In the genomic region with DNA sequence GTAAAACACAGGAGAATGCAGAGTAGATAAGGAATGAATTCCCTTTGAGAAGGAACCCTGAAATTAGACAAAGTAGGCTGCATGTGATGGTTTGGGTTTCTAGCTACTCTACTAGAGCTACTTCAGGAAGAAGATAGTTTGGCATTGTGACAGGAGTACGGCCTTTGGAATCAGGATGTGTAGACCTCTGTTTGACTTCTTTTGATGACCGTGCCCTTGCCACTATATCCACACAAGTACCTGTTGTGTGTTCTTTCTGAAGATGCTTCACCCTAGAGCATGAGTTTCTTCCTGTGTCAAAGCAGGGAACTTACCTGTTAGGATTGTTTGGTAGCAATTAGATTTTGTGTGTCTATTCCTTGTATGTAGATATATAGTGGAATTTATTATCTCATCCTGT, we compare ENCODE assay signal across 2 cellular contexts.
TF ChIP-seq lines count a peak whose summit lies in the region.

No MANE protein-coding gene starts in this region.

TF ChIP-seq in K562, 482 proteins besides CTCF, POLR2A, EP300 and RAD21:
- TF ChIP-seq NFIC (IDR thresholded peaks at IDR 0.05) (peak; percentile 5; the same call in 1 of the 2 replicates), POLR2B (IDR thresholded peaks at IDR 0.05; ENCODE audit: low read depth, partially characterized antibody) (no peak), ZNF431 (CRISPR knock-in tag; IDR thresholded peaks at IDR 0.05) (no peak), ZNF354B (CRISPR knock-in tag; IDR thresholded peaks at IDR 0.05) (no peak), ZNF830 (CRISPR knock-in tag; IDR thresholded peaks at IDR 0.05) (no peak), TARDBP (IDR thresholded peaks at IDR 0.05) (no peak), SIX5 (IDR thresholded peaks at IDR 0.05; ENCODE audit: borderline replicate concordance in 1 of 2, insufficient read depth in 1 of 2, low read depth in 1 of 2, low read length in 2 of 2) (no peak), ZNF311 (CRISPR knock-in tag; IDR thresholded peaks at IDR 0.05) (no peak)
- TF ChIP-seq, protein P1, sequence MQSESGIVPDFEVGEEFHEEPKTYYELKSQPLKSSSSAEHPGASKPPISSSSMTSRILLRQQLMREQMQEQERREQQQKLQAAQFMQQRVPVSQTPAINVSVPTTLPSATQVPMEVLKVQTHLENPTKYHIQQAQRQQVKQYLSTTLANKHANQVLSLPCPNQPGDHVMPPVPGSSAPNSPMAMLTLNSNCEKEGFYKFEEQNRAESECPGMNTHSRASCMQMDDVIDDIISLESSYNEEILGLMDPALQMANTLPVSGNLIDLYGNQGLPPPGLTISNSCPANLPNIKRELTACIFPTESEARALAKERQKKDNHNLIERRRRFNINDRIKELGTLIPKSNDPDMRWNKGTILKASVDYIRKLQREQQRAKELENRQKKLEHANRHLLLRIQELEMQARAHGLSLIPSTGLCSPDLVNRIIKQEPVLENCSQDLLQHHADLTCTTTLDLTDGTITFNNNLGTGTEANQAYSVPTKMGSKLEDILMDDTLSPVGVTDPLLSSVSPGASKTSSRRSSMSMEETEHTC (IDR thresholded peaks at IDR 0.05): no peak
TF ChIP-seq in K562: peak in this region for 1.

TF ChIP-seq in HepG2, 621 proteins besides CTCF, POLR2A, EP300 and RAD21 (continues in another document):
- peak; percentile 67 for TF ChIP-seq GATAD2A (CRISPR knock-in tag; IDR thresholded peaks at IDR 0.05)
- TF ChIP-seq ELF3 (CRISPR knock-in tag; IDR thresholded peaks at IDR 0.05): peak; percentile 81
- peak; percentile 58 for TF ChIP-seq ZMYM4 (CRISPR knock-in tag; IDR thresholded peaks at IDR 0.05)
- TF ChIP-seq FOXA3 (CRISPR knock-in tag; IDR thresholded peaks at IDR 0.05): peak; percentile 61
- no peak for TF ChIP-seq REPIN1 (CRISPR knock-in tag; IDR thresholded peaks at IDR 0.05; ENCODE audit: borderline replicate concordance, low read depth)
- TF ChIP-seq SIN3B (IDR thresholded peaks at IDR 0.05; ENCODE audit: low read length): no peak
- TF ChIP-seq ZNF644 (CRISPR knock-in tag; IDR thresholded peaks at IDR 0.05; ENCODE audit: low read depth): peak; percentile 65; the same call in 1 of the 2 replicates
- TF ChIP-seq TCF7 (IDR thresholded peaks at IDR 0.05; ENCODE audit: low read depth): peak; percentile 68
- TF ChIP-seq CEBPG (CRISPR knock-in tag; IDR thresholded peaks at IDR 0.05): peak; percentile 35; the same call in 1 of the 2 replicates
- TF ChIP-seq CREM (IDR thresholded peaks at IDR 0.05): peak; percentile 39; the same call in 1 of the 2 replicates
- TF ChIP-seq CREM (CRISPR knock-in tag; IDR thresholded peaks at IDR 0.05): no peak
- peak; percentile 89; the same call in 1 of the 2 replicates for TF ChIP-seq ZNF614 (CRISPR knock-in tag; IDR thresholded peaks at IDR 0.05; ENCODE audit: borderline replicate concordance)
- no peak for TF ChIP-seq SNAPC2 (CRISPR knock-in tag; IDR thresholded peaks at IDR 0.05)
- no peak for TF ChIP-seq GPN1 (CRISPR knock-in tag; IDR thresholded peaks at IDR 0.05; ENCODE audit: borderline replicate concordance)
- TF ChIP-seq NR2F6 (IDR thresholded peaks at IDR 0.05): peak; percentile 55; the same call in 1 of the 2 replicates
- TF ChIP-seq NR2F6 (CRISPR knock-in tag; IDR thresholded peaks at IDR 0.05): 0 out of 2 replicates have a peak, but pooled peaks have one; percentile 47
- peak; percentile 25; the same call in 1 of the 2 replicates for TF ChIP-seq MED1 (CRISPR knock-in tag; IDR thresholded peaks at IDR 0.05)
- no peak for TF ChIP-seq SMC3 (IDR thresholded peaks at IDR 0.05; ENCODE audit: low read length)
- TF ChIP-seq IRF2 (CRISPR knock-in tag; IDR thresholded peaks at IDR 0.05): 0 out of 2 replicates have a peak, but pooled peaks have one; percentile 20
- TF ChIP-seq HDAC1 (CRISPR knock-in tag; IDR thresholded peaks at IDR 0.05): peak; percentile 29; the same call in 1 of the 2 replicates
- TF ChIP-seq ZNF780A (CRISPR knock-in tag; IDR thresholded peaks at IDR 0.05): no peak
- TF ChIP-seq SOX13 (IDR thresholded peaks at IDR 0.05): no peak
- TF ChIP-seq SOX13 (CRISPR knock-in tag; conservative IDR thresholded peaks at IDR 0.05 in 1 of 2, IDR thresholded peaks at IDR 0.05 in 1 of 2): peak in 1 of 2 experiments; percentile 68; a peak in 2 of 4 replicates
- TF ChIP-seq HMG20A (CRISPR knock-in tag; IDR thresholded peaks at IDR 0.05; ENCODE audit: borderline replicate concordance): peak; percentile 42; the same call in 1 of the 2 replicates
- TF ChIP-seq, protein P2, sequence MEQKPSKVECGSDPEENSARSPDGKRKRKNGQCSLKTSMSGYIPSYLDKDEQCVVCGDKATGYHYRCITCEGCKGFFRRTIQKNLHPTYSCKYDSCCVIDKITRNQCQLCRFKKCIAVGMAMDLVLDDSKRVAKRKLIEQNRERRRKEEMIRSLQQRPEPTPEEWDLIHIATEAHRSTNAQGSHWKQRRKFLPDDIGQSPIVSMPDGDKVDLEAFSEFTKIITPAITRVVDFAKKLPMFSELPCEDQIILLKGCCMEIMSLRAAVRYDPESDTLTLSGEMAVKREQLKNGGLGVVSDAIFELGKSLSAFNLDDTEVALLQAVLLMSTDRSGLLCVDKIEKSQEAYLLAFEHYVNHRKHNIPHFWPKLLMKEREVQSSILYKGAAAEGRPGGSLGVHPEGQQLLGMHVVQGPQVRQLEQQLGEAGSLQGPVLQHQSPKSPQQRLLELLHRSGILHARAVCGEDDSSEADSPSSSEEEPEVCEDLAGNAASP (CRISPR knock-in tag; IDR thresholded peaks at IDR 0.05; ENCODE audit: borderline replicate concordance): 0 out of 2 replicates have a peak, but pooled peaks have one; percentile 34
- peak; percentile 23; the same call in 1 of the 2 replicates for TF ChIP-seq DRAP1 (CRISPR knock-in tag; IDR thresholded peaks at IDR 0.05)
- peak; percentile 97 for TF ChIP-seq ZSCAN20 (CRISPR knock-in tag; IDR thresholded peaks at IDR 0.05; ENCODE audit: borderline replicate concordance)
- 0 out of 2 replicates have a peak, but pooled peaks have one; percentile 28 for TF ChIP-seq NFIC (IDR thresholded peaks at IDR 0.05; ENCODE audit: low read length)
- peak; percentile 9; the same call in 1 of the 2 replicates for TF ChIP-seq RXRB (CRISPR knock-in tag; IDR thresholded peaks at IDR 0.05; ENCODE audit: borderline replicate concordance)
- TF ChIP-seq, protein P3, sequence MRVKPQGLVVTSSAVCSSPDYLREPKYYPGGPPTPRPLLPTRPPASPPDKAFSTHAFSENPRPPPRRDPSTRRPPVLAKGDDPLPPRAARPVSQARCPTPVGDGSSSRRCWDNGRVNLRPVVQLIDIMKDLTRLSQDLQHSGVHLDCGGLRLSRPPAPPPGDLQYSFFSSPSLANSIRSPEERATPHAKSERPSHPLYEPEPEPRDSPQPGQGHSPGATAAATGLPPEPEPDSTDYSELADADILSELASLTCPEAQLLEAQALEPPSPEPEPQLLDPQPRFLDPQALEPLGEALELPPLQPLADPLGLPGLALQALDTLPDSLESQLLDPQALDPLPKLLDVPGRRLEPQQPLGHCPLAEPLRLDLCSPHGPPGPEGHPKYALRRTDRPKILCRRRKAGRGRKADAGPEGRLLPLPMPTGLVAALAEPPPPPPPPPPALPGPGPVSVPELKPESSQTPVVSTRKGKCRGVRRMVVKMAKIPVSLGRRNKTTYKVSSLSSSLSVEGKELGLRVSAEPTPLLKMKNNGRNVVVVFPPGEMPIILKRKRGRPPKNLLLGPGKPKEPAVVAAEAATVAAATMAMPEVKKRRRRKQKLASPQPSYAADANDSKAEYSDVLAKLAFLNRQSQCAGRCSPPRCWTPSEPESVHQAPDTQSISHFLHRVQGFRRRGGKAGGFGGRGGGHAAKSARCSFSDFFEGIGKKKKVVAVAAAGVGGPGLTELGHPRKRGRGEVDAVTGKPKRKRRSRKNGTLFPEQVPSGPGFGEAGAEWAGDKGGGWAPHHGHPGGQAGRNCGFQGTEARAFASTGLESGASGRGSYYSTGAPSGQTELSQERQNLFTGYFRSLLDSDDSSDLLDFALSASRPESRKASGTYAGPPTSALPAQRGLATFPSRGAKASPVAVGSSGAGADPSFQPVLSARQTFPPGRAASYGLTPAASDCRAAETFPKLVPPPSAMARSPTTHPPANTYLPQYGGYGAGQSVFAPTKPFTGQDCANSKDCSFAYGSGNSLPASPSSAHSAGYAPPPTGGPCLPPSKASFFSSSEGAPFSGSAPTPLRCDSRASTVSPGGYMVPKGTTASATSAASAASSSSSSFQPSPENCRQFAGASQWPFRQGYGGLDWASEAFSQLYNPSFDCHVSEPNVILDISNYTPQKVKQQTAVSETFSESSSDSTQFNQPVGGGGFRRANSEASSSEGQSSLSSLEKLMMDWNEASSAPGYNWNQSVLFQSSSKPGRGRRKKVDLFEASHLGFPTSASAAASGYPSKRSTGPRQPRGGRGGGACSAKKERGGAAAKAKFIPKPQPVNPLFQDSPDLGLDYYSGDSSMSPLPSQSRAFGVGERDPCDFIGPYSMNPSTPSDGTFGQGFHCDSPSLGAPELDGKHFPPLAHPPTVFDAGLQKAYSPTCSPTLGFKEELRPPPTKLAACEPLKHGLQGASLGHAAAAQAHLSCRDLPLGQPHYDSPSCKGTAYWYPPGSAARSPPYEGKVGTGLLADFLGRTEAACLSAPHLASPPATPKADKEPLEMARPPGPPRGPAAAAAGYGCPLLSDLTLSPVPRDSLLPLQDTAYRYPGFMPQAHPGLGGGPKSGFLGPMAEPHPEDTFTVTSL (CRISPR knock-in tag; IDR thresholded peaks at IDR 0.05; ENCODE audit: borderline replicate concordance): peak; percentile 56; the same call in 1 of the 2 replicates
- 0 out of 2 replicates have a peak, but pooled peaks have one; percentile 30 for TF ChIP-seq ZNF609 (CRISPR knock-in tag; IDR thresholded peaks at IDR 0.05; ENCODE audit: borderline replicate concordance)
- TF ChIP-seq, protein P4, sequence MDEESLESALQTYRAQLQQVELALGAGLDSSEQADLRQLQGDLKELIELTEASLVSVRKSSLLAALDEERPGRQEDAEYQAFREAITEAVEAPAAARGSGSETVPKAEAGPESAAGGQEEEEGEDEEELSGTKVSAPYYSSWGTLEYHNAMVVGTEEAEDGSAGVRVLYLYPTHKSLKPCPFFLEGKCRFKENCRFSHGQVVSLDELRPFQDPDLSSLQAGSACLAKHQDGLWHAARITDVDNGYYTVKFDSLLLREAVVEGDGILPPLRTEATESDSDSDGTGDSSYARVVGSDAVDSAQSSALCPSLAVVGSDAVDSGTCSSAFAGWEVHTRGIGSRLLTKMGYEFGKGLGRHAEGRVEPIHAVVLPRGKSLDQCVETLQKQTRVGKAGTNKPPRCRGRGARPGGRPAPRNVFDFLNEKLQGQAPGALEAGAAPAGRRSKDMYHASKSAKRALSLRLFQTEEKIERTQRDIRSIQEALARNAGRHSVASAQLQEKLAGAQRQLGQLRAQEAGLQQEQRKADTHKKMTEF (CRISPR knock-in tag; IDR thresholded peaks at IDR 0.05): peak; percentile 72
- no peak for TF ChIP-seq ZSCAN12 (CRISPR knock-in tag; IDR thresholded peaks at IDR 0.05)
- peak; percentile 80 for TF ChIP-seq RARA (CRISPR knock-in tag; IDR thresholded peaks at IDR 0.05)
- TF ChIP-seq, protein P5, sequence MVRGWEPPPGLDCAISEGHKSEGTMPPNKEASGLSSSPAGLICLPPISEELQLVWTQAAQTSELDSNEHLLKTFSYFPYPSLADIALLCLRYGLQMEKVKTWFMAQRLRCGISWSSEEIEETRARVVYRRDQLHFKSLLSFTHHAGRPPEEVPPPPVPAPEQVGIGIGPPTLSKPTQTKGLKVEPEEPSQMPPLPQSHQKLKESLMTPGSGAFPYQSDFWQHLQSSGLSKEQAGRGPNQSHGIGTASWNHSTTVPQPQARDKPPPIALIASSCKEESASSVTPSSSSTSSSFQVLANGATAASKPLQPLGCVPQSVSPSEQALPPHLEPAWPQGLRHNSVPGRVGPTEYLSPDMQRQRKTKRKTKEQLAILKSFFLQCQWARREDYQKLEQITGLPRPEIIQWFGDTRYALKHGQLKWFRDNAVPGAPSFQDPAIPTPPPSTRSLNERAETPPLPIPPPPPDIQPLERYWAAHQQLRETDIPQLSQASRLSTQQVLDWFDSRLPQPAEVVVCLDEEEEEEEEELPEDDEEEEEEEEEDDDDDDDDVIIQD (CRISPR knock-in tag; IDR thresholded peaks at IDR 0.05; ENCODE audit: low read depth): peak; percentile 65; the same call in 1 of the 2 replicates
- peak; percentile 38; the same call in 1 of the 2 replicates for TF ChIP-seq SALL1 (CRISPR knock-in tag; IDR thresholded peaks at IDR 0.05)
- TF ChIP-seq ETV5 (CRISPR knock-in tag; IDR thresholded peaks at IDR 0.05; ENCODE audit: borderline replicate concordance): peak; percentile 82; the same call in 1 of the 2 replicates
- no peak for TF ChIP-seq EZH2 (conservative IDR thresholded peaks at IDR 0.05; ENCODE audit: low read depth, low read length)
- peak; percentile 57; the same call in 1 of the 2 replicates for TF ChIP-seq ZNF331 (CRISPR knock-in tag; IDR thresholded peaks at IDR 0.05)
